11 cellular contexts compared by ENCODE assay signal in the genomic region with DNA sequence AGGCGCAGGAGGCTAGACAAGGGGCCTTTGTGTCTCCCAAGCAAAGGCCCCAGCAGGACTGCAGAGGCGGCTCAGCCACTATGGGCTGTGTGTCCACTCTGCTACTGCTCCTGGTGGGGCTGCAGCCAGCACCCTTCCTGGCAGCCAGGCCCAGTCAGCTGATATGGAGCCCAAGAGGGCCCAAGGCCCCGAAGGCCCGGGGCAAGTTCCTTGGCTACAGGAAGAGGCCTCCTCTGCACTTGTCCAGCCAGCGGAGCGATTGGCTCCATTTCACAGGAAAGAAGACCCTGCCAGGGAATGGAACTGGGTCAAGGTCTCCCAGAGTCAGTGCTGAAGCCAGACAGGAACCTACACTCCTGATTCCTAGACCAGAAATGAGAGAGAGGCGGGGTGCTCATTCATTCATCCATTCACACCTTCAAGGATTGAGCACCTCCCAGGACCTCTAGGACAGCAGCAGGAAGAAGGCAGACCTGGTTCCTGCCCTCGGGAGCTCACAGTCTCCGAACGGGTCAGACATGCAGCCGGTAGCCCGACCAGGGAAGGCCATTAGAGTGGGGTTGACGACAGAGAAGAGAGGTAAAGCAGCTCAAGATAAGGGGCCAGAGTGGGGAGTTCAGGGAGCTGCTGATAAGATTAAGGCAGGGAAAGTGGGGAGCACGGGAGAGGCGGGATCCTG. TPM values are rescaled to one million over a fixed set of nuclear protein-coding genes. Genes with fewer than 3 reads are reported as not detected.
DNase-seq lines count a peak whose midpoint lies in the region; ATAC-seq and TF ChIP-seq lines count a peak whose summit lies in the region.
"Had no signal": no experiment of that assay in that cellular context is flagged by ENCODE, and none has a peak within 500 bp of the region (broad histone marks: within the 10 kb centered on the region; RNA-seq: fewer than 3 reads in every experiment).

No MANE protein-coding gene starts in this region.

- H3K27me3 Mint-ChIP-seq in neural crest cell (ENCODE audit: low read depth) = peaks cover 49% of the 10 kb centered on the region

- no peaks in the 10 kb centered on the region for H3K36me3 ChIP-seq in ACC112 (ENCODE audit: insufficient read depth, low read length)
- H3K36me3 ChIP-seq in NT2/D1 (ENCODE audit: insufficient read depth, insufficient read length, low read length) = no peaks in the 10 kb centered on the region

- H2AFZ ChIP-seq in ACC112 (ENCODE audit: low read length, unreplicated experiment) = no peak overlapping the region

- H3K27ac Mint-ChIP-seq in neural crest cell (ENCODE audit: unreplicated experiment) = no peak overlapping the region
- H3K27ac Mint-ChIP-seq: activated CD4-positive, alpha-beta memory T cell treated with anti-CD3 and anti-CD28 coated beads, Interleukin-2, amount 10 ng/mL, durations not matched to agents 7 days and 5 days had no signal

- H3K4me3 Mint-ChIP-seq in neural crest cell = peak overlapping the region; percentile 34
- H3K4me3 Mint-ChIP-seq: activated CD4-positive, alpha-beta memory T cell treated with anti-CD3 and anti-CD28 coated beads, Interleukin-2, amount 10 ng/mL, durations not matched to agents 7 days and 5 days had no signal

- no peaks in the 10 kb centered on the region for H3K9me3 Mint-ChIP-seq in neural crest cell
- H3K9me3 Mint-ChIP-seq: activated CD4-positive, alpha-beta memory T cell treated with anti-CD3 and anti-CD28 coated beads, Interleukin-2, amount 10 ng/mL, durations not matched to agents 7 days and 5 days had no signal

- H3K9ac ChIP-seq in NT2/D1 (ENCODE audit: insufficient read length, low read depth) = no peak overlapping the region

- ATAC-seq in HG03521 (IDR thresholded peaks at IDR 0.05; ENCODE audit: unreplicated experiment) = no peak
- no peak for ATAC-seq in HG02840 (IDR thresholded peaks at IDR 0.05; ENCODE audit: low FRiP score, unreplicated experiment)

- no peaks in the 10 kb centered on the region for H3K4me1 ChIP-seq in ACC112 (ENCODE audit: control insufficient read depth, insufficient read depth, low read length, unreplicated experiment)
- peaks cover 2% of the 10 kb centered on the region for H3K4me1 ChIP-seq in NT2/D1 (ENCODE audit: insufficient read depth, insufficient read length)

- TF ChIP-seq CTCF in epithelial cell of esophagus (IDR thresholded peaks at IDR 0.05; ENCODE audit: insufficient read depth, low read depth, low read length, missing control alignments) (no peak), neural crest cell (conservative IDR thresholded peaks at IDR 0.05) (no peak)

- no peak overlapping the region for H3K27ac ChIP-seq in ACC112 (ENCODE audit: low read depth, low read length)

- H3K4me1 Mint-ChIP-seq in neural crest cell = peaks cover 29% of the 10 kb centered on the region

- no peaks in the 10 kb centered on the region for H3K79me2 ChIP-seq in ACC112 (ENCODE audit: control insufficient read depth, insufficient read depth, low read length, unreplicated experiment)

- no peaks in the 10 kb centered on the region for H3K36me3 Mint-ChIP-seq in neural crest cell (ENCODE audit: low read depth)

- peaks cover 5% of the 10 kb centered on the region; the same call in 1 of the 2 replicates for H3K27me3 ChIP-seq in ACC112 (ENCODE audit: insufficient read depth, low read length)
- peaks cover 43% of the 10 kb centered on the region for H3K27me3 ChIP-seq in NT2/D1 (ENCODE audit: insufficient read depth, insufficient read length)

- peak overlapping the region; percentile 87 for H3K4me3 ChIP-seq in ACC112 (ENCODE audit: low read depth, low read length)
- H3K4me3 ChIP-seq in NT2/D1 (ENCODE audit: insufficient read length, low read depth) = peak overlapping the region; percentile 46
- peak overlapping the region; percentile 77 for H3K4me3 ChIP-seq in epithelial cell of esophagus (ENCODE audit: low read length)

- no peak for DNase-seq in NT2/D1 (ENCODE audit: low read depth, low spot score)
- DNase-seq in epithelial cell of esophagus (ENCODE audit: low read depth) = no peak
- DNase-seq in neural crest cell (ENCODE audit: low read depth, low spot score) = no peak
- DNase-seq in SIG-M5 (lab: John Stamatoyannopoulos, UW) = no peak
- no peak for DNase-seq in cerebellum (ENCODE audit: low spot score)
- DNase-seq: NCI-H526 treated with DMSO at 0.1 percent for 48 hours had no signal

- no peaks in the 10 kb centered on the region for H3K9me3 ChIP-seq in NT2/D1 (ENCODE audit: insufficient read depth, low read length)

RNA-seq across cellular contexts. Expression of a gene that starts 0.8 kb away (rescaled TPM):
- 0.14 and 0.27 TPM in 2 replicates for total RNA-seq in neural crest cell
- 0.09 TPM for total RNA-seq in cerebellum
- total RNA-seq: activated CD4-positive, alpha-beta memory T cell treated with anti-CD3 and anti-CD28 coated beads, Interleukin-2, amount 10 ng/mL, durations not matched to agents 7 days and 5 days had no signal

RNA-seq across cellular contexts. Expression of a gene that starts 54.9 kb away (rescaled TPM):
- total RNA-seq in neural crest cell (not detected in 2 replicates), cerebellum (0.27 TPM)
- total RNA-seq: activated CD4-positive, alpha-beta memory T cell treated with anti-CD3 and anti-CD28 coated beads, Interleukin-2, amount 10 ng/mL, durations not matched to agents 7 days and 5 days; HT1080 had no signal
